In genomic region chr6:38618301-38618700, GRCh38 we compare ENCODE assay signal across 6 cellular contexts. TPM values are rescaled to one million over a fixed set of nuclear protein-coding genes. Genes with fewer than 3 reads are reported as not detected.
DNase-seq lines count a peak whose midpoint lies in the region; TF ChIP-seq lines count a peak whose summit lies in the region.
"Not testable (repeated sequence)": the region's sequence is repeated elsewhere in the genome, so short reads cannot be mapped to it uniquely, and the experiment has no call there.

No MANE protein-coding gene starts in this region.

- H3K9me3 Mint-ChIP-seq in mesothelial cell of epicardium: peaks cover 15% of the 10 kb centered on the region

- peaks cover 11% of the 10 kb centered on the region for H3K4me1 ChIP-seq in HAP-1
- H3K4me1 ChIP-seq in NT2/D1 (ENCODE audit: insufficient read depth, insufficient read length): not testable (repeated sequence)

- H3K9me3 ChIP-seq in HAP-1; NT2/D1 (ENCODE audit: insufficient read depth, low read length): not testable (repeated sequence)

- H3K4me3 Mint-ChIP-seq in mesothelial cell of epicardium: not testable (repeated sequence)

- H3K4me3 ChIP-seq in HAP-1; NT2/D1 (ENCODE audit: insufficient read length, low read depth): not testable (repeated sequence)

- not testable (repeated sequence) for TF ChIP-seq CTCF in mesothelial cell of epicardium (IDR thresholded peaks at IDR 0.05; ENCODE audit: unreplicated experiment)

- in situ Hi-C loops in HAP-1 (cut with MboI; ENCODE audit: low sequenced_read_pairs): not testable (repeated sequence)

- peaks cover 14% of the 10 kb centered on the region for H3K4me1 Mint-ChIP-seq in mesothelial cell of epicardium

- H3K27me3 Mint-ChIP-seq in mesothelial cell of epicardium (ENCODE audit: low read depth): not testable (repeated sequence)

- not testable (repeated sequence) for H3K36me3 Mint-ChIP-seq in mesothelial cell of epicardium

- not testable (repeated sequence) for H3K27me3 ChIP-seq in HAP-1 (ENCODE audit: low read depth); NT2/D1 (ENCODE audit: insufficient read depth, insufficient read length)

- not testable (repeated sequence) for H3K9ac ChIP-seq in NT2/D1 (ENCODE audit: insufficient read length, low read depth)

- H3K27ac Mint-ChIP-seq in mesothelial cell of epicardium: peak overlapping the region; percentile 30

- DNase-seq in EH (ENCODE audit: low read depth): peak; percentile 9
- peak; percentile 38 to 52 for DNase-seq in HAP-1 (ENCODE audit: low spot score in 2 of 2)
- peak; percentile 1 for DNase-seq in NT2/D1 (ENCODE audit: low read depth, low spot score)
- peak; percentile 52 for DNase-seq in astrocyte of the hippocampus (ENCODE audit: low read depth, low spot score)
- DNase-seq in iris pigment epithelial cell (ENCODE audit: low read depth): peak; percentile 11
- DNase-seq in mesothelial cell of epicardium (ENCODE audit: low spot score in 2 of 2, unreplicated experiment in 2 of 2): not testable (repeated sequence)

- H3K36me3 ChIP-seq in HAP-1 (replicated peaks); NT2/D1 (ENCODE audit: insufficient read depth, insufficient read length, low read length): not testable (repeated sequence)

RNA-seq across cellular contexts. Expression of gene BTBD9, which starts 21.4 kb away (rescaled TPM):
- total RNA-seq in mesothelial cell of epicardium: 20.5 to 24.1 TPM (median 23.0 TPM) in 3 replicates
